In the genomic region with DNA sequence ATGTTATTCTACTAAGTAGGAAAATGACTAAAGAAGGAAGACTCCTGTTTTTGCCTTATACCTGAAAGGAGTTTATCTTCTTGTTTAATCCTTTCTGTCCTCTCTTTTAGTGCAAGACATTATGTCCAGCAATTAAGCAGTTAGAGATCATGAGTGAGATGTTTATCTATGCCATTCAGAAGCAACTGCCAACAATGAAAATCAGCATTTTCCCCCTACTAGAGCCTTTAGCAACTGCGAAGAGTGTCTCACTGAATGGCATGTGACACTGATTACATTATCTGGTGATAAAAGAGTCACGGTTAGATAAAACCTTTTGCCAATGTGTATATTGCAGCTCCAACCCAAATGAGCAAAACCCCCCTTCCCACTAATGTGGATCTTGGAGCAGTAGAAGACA, we compare ENCODE assay signal across 19 cellular contexts.
DNase-seq lines count a peak whose midpoint lies in the region; ATAC-seq and TF ChIP-seq lines count a peak whose summit lies in the region.
"Had no signal": no experiment of that assay in that cellular context is flagged by ENCODE, and none has a peak within 500 bp of the region (broad histone marks: within the 10 kb centered on the region; RNA-seq: fewer than 3 reads in every experiment).

No MANE protein-coding gene starts in this region.

- H3K27ac ChIP-seq in neural cell (ENCODE audit: low read length), result no peak overlapping the region
- H3K27ac ChIP-seq: BLaER1, Peyer's patch had no signal

- H3K4me2 ChIP-seq in neural cell (ENCODE audit: low read length), result no peak overlapping the region
- H3K4me2 ChIP-seq: BLaER1 had no signal

- no peaks in the 10 kb centered on the region for H3K9me3 ChIP-seq in neural cell (ENCODE audit: low read length)
- H3K9me3 ChIP-seq: BLaER1, Peyer's patch had no signal

- H3K79me2 ChIP-seq in neural cell (replicated peaks; ENCODE audit: insufficient read depth, low read length), result no peaks in the 10 kb centered on the region

- H3K36me3 Mint-ChIP-seq in naive thymus-derived CD8-positive, alpha-beta T cell, result no peaks in the 10 kb centered on the region
- H3K36me3 Mint-ChIP-seq: CD8-positive, alpha-beta memory T cell had no signal

- no peak overlapping the region for H3K9ac ChIP-seq in neural cell (ENCODE audit: low read length)
- H3K9ac ChIP-seq: BLaER1 had no signal

- no peaks in the 10 kb centered on the region for H3K36me3 ChIP-seq in neural cell (ENCODE audit: insufficient read depth, low read length)
- H3K36me3 ChIP-seq: BLaER1, Peyer's patch had no signal

- no peaks in the 10 kb centered on the region for H3F3A ChIP-seq in neural cell (ENCODE audit: insufficient read depth, low read length, poor library complexity, severe bottlenecking)

- ATAC-seq in GM21390 (IDR thresholded peaks at IDR 0.05; ENCODE audit: unreplicated experiment), result no peak
- ATAC-seq in naive thymus-derived CD8-positive, alpha-beta T cell, result no peak

- POLR2A ChIA-PET in naive thymus-derived CD8-positive, alpha-beta T cell (lab: Charles Lee), result no interaction called here

- no peaks in the 10 kb centered on the region for H3K4me1 Mint-ChIP-seq in naive thymus-derived CD8-positive, alpha-beta T cell
- H3K4me1 Mint-ChIP-seq: CD8-positive, alpha-beta memory T cell had no signal

- H3K4me3 ChIP-seq in neural cell (ENCODE audit: low read length), result no peak overlapping the region
- H3K4me3 ChIP-seq: BLaER1, Peyer's patch had no signal

- peaks cover 0 to 5% (median 0%) of the 10 kb centered on the region in 9 donors for H3K9me3 Mint-ChIP-seq in naive thymus-derived CD8-positive, alpha-beta T cell

- no peak for TF ChIP-seq RAD21 in neural cell (conservative IDR thresholded peaks at IDR 0.05)

- no peak overlapping the region for H3K4me3 Mint-ChIP-seq in naive thymus-derived CD8-positive, alpha-beta T cell
- H3K4me3 Mint-ChIP-seq: CD8-positive, alpha-beta memory T cell had no signal

- H3K27me3 Mint-ChIP-seq in naive thymus-derived CD8-positive, alpha-beta T cell, result no peaks in the 10 kb centered on the region
- H3K27me3 Mint-ChIP-seq: CD8-positive, alpha-beta memory T cell had no signal

- H3K27ac Mint-ChIP-seq in naive thymus-derived CD8-positive, alpha-beta T cell, result no peak overlapping the region
- H3K27ac Mint-ChIP-seq: CD8-positive, alpha-beta memory T cell had no signal

- peak; percentile 60 for DNase-seq in NCI-H1092 (lab: John Stamatoyannopoulos, UW)
- DNase-seq in NCI-H1417 treated with DMSO at 0.1 percent for 48 hours (lab: John Stamatoyannopoulos, UW), result peak; percentile 13
- DNase-seq in NCI-H69 (lab: John Stamatoyannopoulos, UW), result peak; percentile 98
- DNase-seq in naive thymus-derived CD8-positive, alpha-beta T cell, result no peak
- no peak for DNase-seq in mucosa of gallbladder (ENCODE audit: low spot score)
- DNase-seq: CD8-positive, alpha-beta memory T cell; DMS 273 treated with DMSO at 0.1 percent for 48 hours; EL; HCEC 1CT; IMR-90; Kasumi-1; NCI-H2029; NCI-H2227 treated with DMSO at 0.1 percent for 48 hours; NCI-H526 treated with DMSO at 0.1 percent for 48 hours; Peyer's patch; SHP77 had no signal

- no peaks in the 10 kb centered on the region for H4K20me1 ChIP-seq in neural cell (ENCODE audit: insufficient read depth)
- H4K20me1 ChIP-seq: BLaER1 had no signal

- H2AFZ ChIP-seq in neural cell (ENCODE audit: low read depth, low read length), result no peak overlapping the region

- no peaks in the 10 kb centered on the region for H3K9me2 ChIP-seq in neural cell (ENCODE audit: insufficient read depth, low read length)

- no peak for TF ChIP-seq CTCF in neural cell (IDR thresholded peaks at IDR 0.05; ENCODE audit: poor library complexity, severe bottlenecking)

- no peaks in the 10 kb centered on the region for H3K27me3 ChIP-seq in neural cell (ENCODE audit: insufficient read depth, low read depth, low read length)
- H3K27me3 ChIP-seq: BLaER1, Peyer's patch had no signal

- peak; percentile 52 for TF ChIP-seq EP300 in neural cell (conservative IDR thresholded peaks at IDR 0.05; ENCODE audit: poor library complexity, severe bottlenecking)

TF ChIP-seq in neural cell, 6 proteins besides CTCF, POLR2A, EP300 and RAD21:
- peak; percentile 30 for TF ChIP-seq POLR2AphosphoS5 (IDR thresholded peaks at IDR 0.05)
- TF ChIP-seq, protein P1, sequence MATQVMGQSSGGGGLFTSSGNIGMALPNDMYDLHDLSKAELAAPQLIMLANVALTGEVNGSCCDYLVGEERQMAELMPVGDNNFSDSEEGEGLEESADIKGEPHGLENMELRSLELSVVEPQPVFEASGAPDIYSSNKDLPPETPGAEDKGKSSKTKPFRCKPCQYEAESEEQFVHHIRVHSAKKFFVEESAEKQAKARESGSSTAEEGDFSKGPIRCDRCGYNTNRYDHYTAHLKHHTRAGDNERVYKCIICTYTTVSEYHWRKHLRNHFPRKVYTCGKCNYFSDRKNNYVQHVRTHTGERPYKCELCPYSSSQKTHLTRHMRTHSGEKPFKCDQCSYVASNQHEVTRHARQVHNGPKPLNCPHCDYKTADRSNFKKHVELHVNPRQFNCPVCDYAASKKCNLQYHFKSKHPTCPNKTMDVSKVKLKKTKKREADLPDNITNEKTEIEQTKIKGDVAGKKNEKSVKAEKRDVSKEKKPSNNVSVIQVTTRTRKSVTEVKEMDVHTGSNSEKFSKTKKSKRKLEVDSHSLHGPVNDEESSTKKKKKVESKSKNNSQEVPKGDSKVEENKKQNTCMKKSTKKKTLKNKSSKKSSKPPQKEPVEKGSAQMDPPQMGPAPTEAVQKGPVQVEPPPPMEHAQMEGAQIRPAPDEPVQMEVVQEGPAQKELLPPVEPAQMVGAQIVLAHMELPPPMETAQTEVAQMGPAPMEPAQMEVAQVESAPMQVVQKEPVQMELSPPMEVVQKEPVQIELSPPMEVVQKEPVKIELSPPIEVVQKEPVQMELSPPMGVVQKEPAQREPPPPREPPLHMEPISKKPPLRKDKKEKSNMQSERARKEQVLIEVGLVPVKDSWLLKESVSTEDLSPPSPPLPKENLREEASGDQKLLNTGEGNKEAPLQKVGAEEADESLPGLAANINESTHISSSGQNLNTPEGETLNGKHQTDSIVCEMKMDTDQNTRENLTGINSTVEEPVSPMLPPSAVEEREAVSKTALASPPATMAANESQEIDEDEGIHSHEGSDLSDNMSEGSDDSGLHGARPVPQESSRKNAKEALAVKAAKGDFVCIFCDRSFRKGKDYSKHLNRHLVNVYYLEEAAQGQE (IDR thresholded peaks at IDR 0.05; ENCODE audit: borderline replicate concordance), result no peak

Comparison
In these comparisons a context has a peak if more than half of its experiments do, and no peak if none do; other contexts are left out.
1. DNase-seq: peak in NCI-H1092 (single experiment), NCI-H1417 treated with DMSO at 0.1 percent for 48 hours (single experiment) and NCI-H69 (single experiment); none in naive thymus-derived CD8-positive, alpha-beta T cell (0 of 10) and mucosa of gallbladder (single experiment).